Comparison of ENCODE assay signal across 8 cellular contexts in genomic region chr2:96913398-96914202, GRCh38.
DNase-seq lines count a peak whose midpoint lies in the region; ATAC-seq, FAIRE-seq and TF ChIP-seq lines count a peak whose summit lies in the region.

No MANE protein-coding gene starts in this region.

- H3K4me3 ChIP-seq in WERI-Rb-1 (ENCODE audit: low read depth, low read length), result no peak overlapping the region

- H3K27me3 ChIP-seq in WERI-Rb-1 (ENCODE audit: insufficient read depth, low read depth, severe bottlenecking), result no peaks in the 10 kb centered on the region

- ATAC-seq in GM21423 (IDR thresholded peaks at IDR 0.05; ENCODE audit: unreplicated experiment) (no peak), HG02798 (IDR thresholded peaks at IDR 0.05; ENCODE audit: poor library complexity, unreplicated experiment) (no peak)

- peak; percentile 59 for FAIRE-seq in GM18507 (lab: Jason Lieb, UNC)

- TF ChIP-seq CTCF in WERI-Rb-1 (IDR thresholded peaks at IDR 0.05; ENCODE audit: low read depth, low read length), result no peak

- H3K27ac ChIP-seq in cingulate gyrus (ENCODE audit: low read depth, low read length) (peak overlapping the region; percentile 72), WERI-Rb-1 (no peak overlapping the region)

- no peaks in the 10 kb centered on the region for H3K36me3 ChIP-seq in WERI-Rb-1

- H3K9me3 ChIP-seq in WERI-Rb-1 (ENCODE audit: severe bottlenecking), result no peaks in the 10 kb centered on the region

- DNase-seq in GM18507 (ENCODE audit: extremely low spot score, insufficient read length, low read depth) (peak; percentile 26), AG20443 (ENCODE audit: low spot score) (no peak), WERI-Rb-1 (no peak)
- peak; percentile 37 for DNase-seq in activated CD4-positive, CD25-positive, alpha-beta regulatory T cell treated with anti-CD3 and anti-CD28 coated beads, Interleukin-2, amount 50 U/mL, for 72 hours
- DNase-seq in stimulated activated CD4-positive, alpha-beta T cell treated with anti-CD3 and anti-CD28 coated beads, Interleukin-4, amount 100 ng/mL, for 1 hour, result peak; percentile 38

Comparison
In these comparisons a context has a peak if more than half of its experiments do, and no peak if none do; other contexts are left out.
1. DNase-seq: peak in GM18507 (single experiment), activated CD4-positive, CD25-positive, alpha-beta regulatory T cell treated with anti-CD3 and anti-CD28 coated beads, Interleukin-2, amount 50 U/mL, for 72 hours (single experiment) and stimulated activated CD4-positive, alpha-beta T cell treated with anti-CD3 and anti-CD28 coated beads, Interleukin-4, amount 100 ng/mL, for 1 hour (single experiment); none in AG20443 (single experiment) and WERI-Rb-1 (single experiment).